25 cellular contexts compared by ENCODE assay signal in genomic region chr11:124210421-124210820, GRCh38. TPM values are rescaled to one million over a fixed set of nuclear protein-coding genes. Genes with fewer than 3 reads are reported as not detected.
DNase-seq lines count a peak whose midpoint lies in the region; ATAC-seq and TF ChIP-seq lines count a peak whose summit lies in the region.
"Had no signal": no experiment of that assay in that cellular context is flagged by ENCODE, and none has a peak within 500 bp of the region (broad histone marks: within the 10 kb centered on the region; RNA-seq: fewer than 3 reads in every experiment).

No MANE protein-coding gene starts in this region.

- TF ChIP-seq POLR2A in upper lobe of left lung (IDR thresholded peaks at IDR 0.05) = no peak
- no peak for TF ChIP-seq POLR2A in spleen (IDR thresholded peaks at IDR 0.05)

- no peaks in the 10 kb centered on the region for H3K79me1 ChIP-seq in neuronal stem cell (ENCODE audit: low read depth, low read length)

- ATAC-seq in stimulated activated naive CD8-positive, alpha-beta T cell treated with anti-CD3 and anti-CD28 coated beads, Interleukin-15, amount 100 ng/mL, for 72 hours = peak; percentile 44
- ATAC-seq in stimulated activated naive CD8-positive, alpha-beta T cell treated with anti-CD3 and anti-CD28 coated beads, Interleukin-15, Interleukin-2, amounts not matched to agents 100 U/mL and 50 U/mL, for 24 hours = no peak
- ATAC-seq in upper lobe of left lung (ENCODE audit: low FRiP score in 2 of 2) = peak; percentile 19 to 32
- ATAC-seq: A549, GM12878, GM23338, HCT116 had no signal

- peak overlapping the region; percentile 49 for H3K18ac ChIP-seq in neuronal stem cell (ENCODE audit: low read length)

- H2BK120ac ChIP-seq in neuronal stem cell (ENCODE audit: low read depth, low read length) = no peak overlapping the region

- no peak for DNase-seq in stimulated activated naive CD8-positive, alpha-beta T cell treated with anti-CD3 and anti-CD28 coated beads, Interleukin-15, amount 100 ng/mL, for 72 hours
- DNase-seq in stimulated activated naive CD8-positive, alpha-beta T cell treated with anti-CD3 and anti-CD28 coated beads, Interleukin-15, Interleukin-2, amounts not matched to agents 100 U/mL and 50 U/mL, for 24 hours = no peak
- DNase-seq in neuronal stem cell (ENCODE audit: low spot score) (no peak), upper lobe of left lung (peak in 1 of 2 donors; percentile 52), NCI-H510A treated with DMSO at 0.1 percent for 48 hours (lab: John Stamatoyannopoulos, UW) (no peak), spleen (no peak)
- DNase-seq in stimulated activated naive CD4-positive, alpha-beta T cell (lab: John Stamatoyannopoulos, UW) = no peak
- DNase-seq: 8988T; ACHN; AML-193; BE2C; CD4-positive, alpha-beta T cell; CD8-positive, alpha-beta memory T cell; DMS 273 treated with DMSO at 0.1 percent for 48 hours; DMS79; EL; GDM1; H9 had no signal

- no peak overlapping the region for H3K4ac ChIP-seq in neuronal stem cell (ENCODE audit: low read length)

- TF ChIP-seq CTCF in upper lobe of left lung (IDR thresholded peaks at IDR 0.05) (no peak), spleen (IDR thresholded peaks at IDR 0.05 in 8 of 11, conservative IDR thresholded peaks at IDR 0.05 in 3 of 11) (no peak)

- no peak overlapping the region for H3K4me3 ChIP-seq in neuronal stem cell (ENCODE audit: low read length in 2 of 2)
- H3K4me3 ChIP-seq in upper lobe of left lung = no peak overlapping the region
- H3K4me3 ChIP-seq in spleen = no peak overlapping the region
- H3K4me3 ChIP-seq: A549; BLaER1 treated with 17β-estradiol and CSF1 and Interleukin-3, amounts not matched to agents 10 nM and 100 nM; GM12878; GM23338 had no signal

- H3K9me3 ChIP-seq in neuronal stem cell (replicated peaks in 1 of 2; ENCODE audit: control insufficient read depth in 2 of 2, insufficient read depth in 1 of 2, low read depth in 1 of 2, low read length in 2 of 2) (peaks cover 0 to 2% of the 10 kb centered on the region in 2 donors), upper lobe of left lung (no peaks in the 10 kb centered on the region), spleen (no peaks in the 10 kb centered on the region)
- H3K9me3 ChIP-seq: A549; BE2C; BLaER1 treated with 17β-estradiol and CSF1 and Interleukin-3, amounts not matched to agents 10 nM and 100 nM had no signal

- peaks cover 5% of the 10 kb centered on the region for H3K27me3 Mint-ChIP-seq in stimulated activated naive CD8-positive, alpha-beta T cell treated with anti-CD3 and anti-CD28 coated beads, Interleukin-15, amount 100 ng/mL, for 72 hours
- H3K27me3 Mint-ChIP-seq: CD4-positive, alpha-beta T cell; CD8-positive, alpha-beta memory T cell had no signal

- no peak overlapping the region for H3K14ac ChIP-seq in neuronal stem cell (ENCODE audit: low read length)

- WGBS in neuronal stem cell (ENCODE audit: extremely low coverage in 2 of 2, insufficient read length in 2 of 2, insufficient replicate concordance in 1 of 2), 2 donors = no CpG with 5 or more reads among the region's 5 CpGs
- WGBS in upper lobe of left lung, 2 donors = 60% methylated on average over 5 of the region's 5 CpGs; no CpG with 5 or more reads in 1 of the 2 donors
- WGBS in spleen, 5 donors = 73 to 91% (median 80%) methylated on average over 3 to 5 of the region's 5 CpGs

- no peak overlapping the region for H3K4me2 ChIP-seq in neuronal stem cell (ENCODE audit: insufficient read depth, low read length, poor library complexity, severe bottlenecking)
- H3K4me2 ChIP-seq: A549; BLaER1 treated with 17β-estradiol and CSF1 and Interleukin-3, amounts not matched to agents 10 nM and 100 nM; GM23338 had no signal

- H2AFZ ChIP-seq in neuronal stem cell (ENCODE audit: low read length) = no peak overlapping the region
- H2AFZ ChIP-seq: GM23338 had no signal

- H2BK15ac ChIP-seq in neuronal stem cell (ENCODE audit: low read length) = no peak overlapping the region

- intact Hi-C loops in spleen (cut with DNase I; ENCODE audit: low total_unique reads) = no loop called here

- no peak overlapping the region for H4K8ac ChIP-seq in neuronal stem cell (ENCODE audit: low read depth, low read length)

- no peak for TF ChIP-seq EP300 in upper lobe of left lung (IDR thresholded peaks at IDR 0.05)

- H3K9ac ChIP-seq in neuronal stem cell (ENCODE audit: low read depth, low read length, poor library complexity) = no peak overlapping the region
- H3K9ac ChIP-seq: BLaER1 treated with 17β-estradiol and CSF1 and Interleukin-3, amounts not matched to agents 10 nM and 100 nM had no signal

- H3K4me1 ChIP-seq in neuronal stem cell (ENCODE audit: control insufficient read depth in 2 of 2, insufficient read depth in 1 of 2, low read depth in 1 of 2, low read length in 2 of 2) (no peaks in the 10 kb centered on the region), upper lobe of left lung (no peaks in the 10 kb centered on the region), spleen (no peaks in the 10 kb centered on the region)
- H3K4me1 ChIP-seq: A549, BE2C had no signal

- peak overlapping the region; percentile 95 for H2AK5ac ChIP-seq in neuronal stem cell (ENCODE audit: low read depth, low read length)

- H3K27ac Mint-ChIP-seq in stimulated activated naive CD8-positive, alpha-beta T cell treated with anti-CD3 and anti-CD28 coated beads, Interleukin-15, amount 100 ng/mL, for 72 hours = no peak overlapping the region
- H3K27ac Mint-ChIP-seq: CD14-positive monocyte; CD4-positive, alpha-beta T cell; CD8-positive, alpha-beta memory T cell; GM23338; H9 had no signal

- no peak overlapping the region for H2BK12ac ChIP-seq in neuronal stem cell (ENCODE audit: low read length)

- H3K27me3 ChIP-seq in neuronal stem cell (ENCODE audit: control insufficient read depth in 3 of 3, insufficient read depth in 3 of 3, low read depth in 1 of 3, low read length in 3 of 3) = no peaks in the 10 kb centered on the region
- no peaks in the 10 kb centered on the region for H3K27me3 ChIP-seq in upper lobe of left lung
- no peaks in the 10 kb centered on the region for H3K27me3 ChIP-seq in spleen (replicated peaks in 1 of 7)
- H3K27me3 ChIP-seq: BLaER1 treated with 17β-estradiol and CSF1 and Interleukin-3, amounts not matched to agents 10 nM and 100 nM had no signal

- H3K36me3 ChIP-seq in neuronal stem cell (replicated peaks in 1 of 2; ENCODE audit: control insufficient read depth in 2 of 2, insufficient read depth in 2 of 2, low read length in 2 of 2) (no peaks in the 10 kb centered on the region), upper lobe of left lung (no peaks in the 10 kb centered on the region), spleen (no peaks in the 10 kb centered on the region)
- H3K36me3 ChIP-seq: BE2C; BLaER1 treated with 17β-estradiol and CSF1 and Interleukin-3, amounts not matched to agents 10 nM and 100 nM had no signal

- H3K4me1 Mint-ChIP-seq in stimulated activated naive CD8-positive, alpha-beta T cell treated with anti-CD3 and anti-CD28 coated beads, Interleukin-15, amount 100 ng/mL, for 72 hours = no peaks in the 10 kb centered on the region
- H3K4me1 Mint-ChIP-seq: CD8-positive, alpha-beta memory T cell; GM23338 had no signal

- no peak overlapping the region for H2BK5ac ChIP-seq in neuronal stem cell (ENCODE audit: low read length)

- no peaks in the 10 kb centered on the region for H3K9me3 Mint-ChIP-seq in stimulated activated naive CD8-positive, alpha-beta T cell treated with anti-CD3 and anti-CD28 coated beads, Interleukin-15, amount 100 ng/mL, for 72 hours
- H3K9me3 Mint-ChIP-seq: CD4-positive, alpha-beta T cell; CD8-positive, alpha-beta memory T cell; GM23338; H9 had no signal

- H3K23ac ChIP-seq in neuronal stem cell (ENCODE audit: low read depth, low read length, poor library complexity) = peak overlapping the region; percentile 25

- H3K4me3 Mint-ChIP-seq in stimulated activated naive CD8-positive, alpha-beta T cell treated with anti-CD3 and anti-CD28 coated beads, Interleukin-15, amount 100 ng/mL, for 72 hours = no peak overlapping the region
- H3K4me3 Mint-ChIP-seq: CD14-positive monocyte; CD4-positive, alpha-beta T cell; CD8-positive, alpha-beta memory T cell; GM23338; H9 had no signal

- H3K27ac ChIP-seq in neuronal stem cell (replicated peaks; ENCODE audit: low read length) = no peak overlapping the region
- no peak overlapping the region for H3K27ac ChIP-seq in upper lobe of left lung
- no peak overlapping the region for H3K27ac ChIP-seq in spleen
- H3K27ac ChIP-seq: A549; BLaER1 treated with 17β-estradiol and CSF1 and Interleukin-3, amounts not matched to agents 10 nM and 100 nM had no signal

- H4K91ac ChIP-seq in neuronal stem cell (ENCODE audit: low read depth, low read length, poor library complexity) = no peak overlapping the region

RNA-seq across cellular contexts. Expression of gene OR10D3, which starts 27.3 kb away (rescaled TPM):
- polyA plus RNA-seq in neuronal stem cell (2013, experiment 1 of 2) = not detected
- polyA plus RNA-seq in neuronal stem cell (2013, experiment 2 of 2) = not detected
- not detected for total RNA-seq in upper lobe of left lung
- total RNA-seq in spleen = not detected
- polyA plus RNA-seq in spleen = not detected
- total RNA-seq: CD4-positive, alpha-beta T cell; CD8-positive, alpha-beta memory T cell; GM12878; GM23338; H4; H9 had no signal
- polyA plus RNA-seq: A549; CD14-positive monocyte; CD8-positive, alpha-beta memory T cell; GM12878; GM23338 had no signal

RNA-seq across cellular contexts. Expression of gene OR8G1, which starts 30.5 kb away (rescaled TPM):
- polyA plus RNA-seq in neuronal stem cell (2013, experiment 1 of 2) = not detected
- polyA plus RNA-seq in neuronal stem cell (2013, experiment 2 of 2) = not detected
- not detected for total RNA-seq in upper lobe of left lung
- total RNA-seq in spleen = not detected
- polyA plus RNA-seq in spleen = not detected
- total RNA-seq: CD4-positive, alpha-beta T cell; CD8-positive, alpha-beta memory T cell; GM12878; GM23338; H4; H9 had no signal
- polyA plus RNA-seq: A549; CD14-positive monocyte; CD8-positive, alpha-beta memory T cell; GM12878; GM23338 had no signal

RNA-seq across cellular contexts. Expression of gene OR8G5, which starts 45.8 kb away (rescaled TPM):
- polyA plus RNA-seq in neuronal stem cell (2013, experiment 1 of 2) = not detected
- polyA plus RNA-seq in neuronal stem cell (2013, experiment 2 of 2) = not detected
- under 1 TPM in 1 of 6 donors, not detected in 5; 0.64 TPM for total RNA-seq in upper lobe of left lung
- not detected for total RNA-seq in spleen
- polyA plus RNA-seq in spleen = not detected
- total RNA-seq: CD4-positive, alpha-beta T cell; CD8-positive, alpha-beta memory T cell; GM12878; GM23338; H4; H9 had no signal
- polyA plus RNA-seq: A549; CD14-positive monocyte; CD8-positive, alpha-beta memory T cell; GM12878; GM23338 had no signal
